ENCODE assay signal across 8 cellular contexts in genomic region chr11:112555491-112556364, GRCh38.
DNase-seq lines count a peak whose midpoint lies in the region; ATAC-seq, FAIRE-seq and TF ChIP-seq lines count a peak whose summit lies in the region.

No MANE protein-coding gene starts in this region.

- 66 to 71% (median 70%) methylated on average over 10 of the region's 10 CpGs for WGBS in ovary, 3 donors
- WGBS in upper lobe of left lung, 2 donors: 68 to 86% methylated on average over 4 to 10 of the region's 10 CpGs

- H3K9me3 Mint-ChIP-seq in activated T-helper 1 cell treated with anti-CD3 and anti-CD28 coated beads, Interleukin-12 subunit alpha, Interleukin-12 subunit beta, Interleukin-2, Interleukin-4 antibody, amounts not matched to agents 30 ng/mL and 10 ng/mL and 1 ng/mL, durations not matched to agents 14 hours and 24 hours and 36 hours: no peaks in the 10 kb centered on the region

- H3K9me3 ChIP-seq in OCI-LY3 (ENCODE audit: insufficient read depth, low read length) (no peaks in the 10 kb centered on the region), ovary (no peaks in the 10 kb centered on the region), upper lobe of left lung (no peaks in the 10 kb centered on the region)

- ATAC-seq in GM19351 (IDR thresholded peaks at IDR 0.05; ENCODE audit: unreplicated experiment): peak; percentile 72
- ATAC-seq in upper lobe of left lung (ENCODE audit: low FRiP score in 2 of 2): peak; percentile 64 to 78
- ATAC-seq in HG02610 (IDR thresholded peaks at IDR 0.05; ENCODE audit: unreplicated experiment): no peak

- peaks cover 23% of the 10 kb centered on the region for H3K27me3 ChIP-seq in OCI-LY3 (ENCODE audit: low read depth, low read length)
- no peaks in the 10 kb centered on the region for H3K27me3 ChIP-seq in ovary
- no peaks in the 10 kb centered on the region for H3K27me3 ChIP-seq in upper lobe of left lung

- no peaks in the 10 kb centered on the region for H3K4me1 ChIP-seq in OCI-LY3 (ENCODE audit: low read length)
- no peaks in the 10 kb centered on the region for H3K4me1 ChIP-seq in ovary (ENCODE audit: insufficient read depth)
- no peaks in the 10 kb centered on the region for H3K4me1 ChIP-seq in upper lobe of left lung

- peak; percentile 65 for TF ChIP-seq CTCF in OCI-LY3 (IDR thresholded peaks at IDR 0.05; ENCODE audit: low read depth, low read length)
- no peak for TF ChIP-seq CTCF in ovary (IDR thresholded peaks at IDR 0.05)
- peak; percentile 30 to 75 (median 61) for TF ChIP-seq CTCF in upper lobe of left lung (IDR thresholded peaks at IDR 0.05)

- H3K4me2 ChIP-seq in OCI-LY3 (ENCODE audit: low read length): no peak overlapping the region

- H3K27ac Mint-ChIP-seq in activated T-helper 1 cell treated with anti-CD3 and anti-CD28 coated beads, Interleukin-12 subunit alpha, Interleukin-12 subunit beta, Interleukin-2, Interleukin-4 antibody, amounts not matched to agents 30 ng/mL and 10 ng/mL and 1 ng/mL, durations not matched to agents 14 hours and 24 hours and 36 hours: no peak overlapping the region

- FAIRE-seq in frontal cortex (lab: Jason Lieb, UNC): no peak

- no peak overlapping the region for H2AFZ ChIP-seq in OCI-LY3 (ENCODE audit: low read depth, low read length)

- no peak overlapping the region for H3K27ac ChIP-seq in OCI-LY3 (ENCODE audit: low read length)
- H3K27ac ChIP-seq in ovary: no peak overlapping the region
- H3K27ac ChIP-seq in upper lobe of left lung: no peak overlapping the region

- no peaks in the 10 kb centered on the region for H3K79me2 ChIP-seq in OCI-LY3 (ENCODE audit: low read length)

- DNase-seq in Ammon's horn (ENCODE audit: low spot score): peak; percentile 53
- peak; percentile 33 for DNase-seq in activated T-helper 1 cell treated with anti-CD3 and anti-CD28 coated beads, Interleukin-12 subunit alpha, Interleukin-12 subunit beta, Interleukin-2, Interleukin-4 antibody, amounts not matched to agents 30 ng/mL and 10 ng/mL and 1 ng/mL, durations not matched to agents 14 hours and 24 hours and 36 hours (ENCODE audit: low spot score)
- peak; percentile 12 to 39 for DNase-seq in frontal cortex (ENCODE audit: low spot score in 2 of 2)
- DNase-seq in ovary: peak in 4 of 5 donors; percentile 24 to 53 (median 43)
- peak in 1 of 2 donors; percentile 59 for DNase-seq in upper lobe of left lung

- H3K4me1 Mint-ChIP-seq in activated T-helper 1 cell treated with anti-CD3 and anti-CD28 coated beads, Interleukin-12 subunit alpha, Interleukin-12 subunit beta, Interleukin-2, Interleukin-4 antibody, amounts not matched to agents 30 ng/mL and 10 ng/mL and 1 ng/mL, durations not matched to agents 14 hours and 24 hours and 36 hours (ENCODE audit: low read depth): no peaks in the 10 kb centered on the region

- TF ChIP-seq POLR2A in ovary (IDR thresholded peaks at IDR 0.05) (no peak), upper lobe of left lung (IDR thresholded peaks at IDR 0.05) (no peak)

- peaks cover 3% of the 10 kb centered on the region for H3K27me3 Mint-ChIP-seq in activated T-helper 1 cell treated with anti-CD3 and anti-CD28 coated beads, Interleukin-12 subunit alpha, Interleukin-12 subunit beta, Interleukin-2, Interleukin-4 antibody, amounts not matched to agents 30 ng/mL and 10 ng/mL and 1 ng/mL, durations not matched to agents 14 hours and 24 hours and 36 hours (ENCODE audit: insufficient read depth)

- H3K9ac ChIP-seq in OCI-LY3 (ENCODE audit: low read length): no peak overlapping the region

- no peak for TF ChIP-seq EP300 in ovary (IDR thresholded peaks at IDR 0.05)
- no peak for TF ChIP-seq EP300 in upper lobe of left lung (IDR thresholded peaks at IDR 0.05)

- no peaks in the 10 kb centered on the region for H4K20me1 ChIP-seq in OCI-LY3 (ENCODE audit: insufficient read depth, low read length)

- no peaks in the 10 kb centered on the region for H3K36me3 ChIP-seq in OCI-LY3 (replicated peaks; ENCODE audit: low read depth, low read length)
- H3K36me3 ChIP-seq in ovary: no peaks in the 10 kb centered on the region
- H3K36me3 ChIP-seq in upper lobe of left lung: no peaks in the 10 kb centered on the region

- no peaks in the 10 kb centered on the region for H3K36me3 Mint-ChIP-seq in activated T-helper 1 cell treated with anti-CD3 and anti-CD28 coated beads, Interleukin-12 subunit alpha, Interleukin-12 subunit beta, Interleukin-2, Interleukin-4 antibody, amounts not matched to agents 30 ng/mL and 10 ng/mL and 1 ng/mL, durations not matched to agents 14 hours and 24 hours and 36 hours (ENCODE audit: low read depth)

- intact Hi-C loops in activated T-helper 1 cell treated with anti-CD3 and anti-CD28 coated beads, Interleukin-12 subunit alpha, Interleukin-12 subunit beta, Interleukin-2, Interleukin-4 antibody, amounts not matched to agents 30 ng/mL and 10 ng/mL and 1 ng/mL, durations not matched to agents 14 hours and 24 hours and 36 hours (cut with micrococcal nuclease): loop anchor here (1.0 kb wide), 2 partner anchors 265 to 336 kb away; no protein-coding TSS in a partner anchor
- intact Hi-C loops in ovary (cut with DNase I): loop anchor here in 1 of 4 donors (10.0 kb wide), 1 partner anchor 271 kb away; no protein-coding TSS in a partner anchor

- H3K4me3 ChIP-seq in OCI-LY3 (ENCODE audit: low read length) (no peak overlapping the region), ovary (no peak overlapping the region), upper lobe of left lung (no peak overlapping the region)

- no peak overlapping the region for H3K4me3 Mint-ChIP-seq in activated T-helper 1 cell treated with anti-CD3 and anti-CD28 coated beads, Interleukin-12 subunit alpha, Interleukin-12 subunit beta, Interleukin-2, Interleukin-4 antibody, amounts not matched to agents 30 ng/mL and 10 ng/mL and 1 ng/mL, durations not matched to agents 14 hours and 24 hours and 36 hours

Comparison
In these comparisons a context has a peak if more than half of its experiments do, and no peak if none do; other contexts are left out.
1. CTCF ChIP-seq: peak in OCI-LY3 (single experiment) and upper lobe of left lung (6 of 6); none in ovary (0 of 3).